In the genomic region with DNA sequence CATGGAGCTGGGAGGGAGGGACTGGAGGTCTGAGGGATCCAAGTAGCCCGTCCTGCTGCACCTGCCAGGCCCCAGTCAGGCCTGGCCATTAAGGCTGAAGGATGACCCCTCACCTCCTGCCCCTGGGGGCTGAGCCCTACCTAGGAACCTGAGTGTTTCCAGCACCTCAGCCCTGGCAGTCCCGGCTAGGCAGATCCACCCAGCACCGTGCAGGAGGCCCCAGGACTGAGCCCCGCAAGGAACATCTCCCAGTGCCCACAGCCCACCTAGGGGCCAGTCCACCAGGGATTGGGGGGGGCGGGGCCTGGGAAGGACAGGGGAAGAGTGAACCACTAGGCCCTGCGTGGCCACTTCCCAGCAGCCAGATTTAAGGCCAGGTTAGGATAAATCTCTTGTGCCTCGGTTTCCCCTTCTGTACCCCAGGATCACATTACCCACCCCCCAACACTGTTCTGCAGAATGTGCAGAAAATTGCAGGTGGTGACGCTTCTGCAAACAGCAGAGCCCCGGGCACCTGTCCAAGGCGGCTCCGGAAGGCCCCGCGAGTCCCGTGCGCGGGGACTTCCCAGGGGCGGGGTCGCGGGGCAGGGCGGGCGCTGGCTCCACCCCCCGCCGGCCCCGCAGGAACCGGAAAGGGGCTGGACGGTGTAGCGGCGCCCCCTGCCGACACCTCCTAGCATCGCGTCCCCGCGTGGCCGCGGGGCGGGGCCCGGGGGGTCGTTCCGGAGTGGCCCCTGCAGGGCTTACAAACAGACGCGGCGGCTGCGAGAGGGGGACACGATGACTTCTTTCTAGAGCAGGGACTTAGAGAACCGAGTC, we compare ENCODE assay signal across 8 cellular contexts. TPM values are rescaled to one million over a fixed set of nuclear protein-coding genes. Genes with fewer than 3 reads are reported as not detected.
A peak's percentile ranks its signal among the peaks of the same experiment; 100 is the strongest.
DNase-seq lines count a peak whose midpoint lies in the region; ATAC-seq, FAIRE-seq and TF ChIP-seq lines count a peak whose summit lies in the region.

No MANE protein-coding gene starts in this region.

- H3K9ac ChIP-seq in kidney (ENCODE audit: low read length in 2 of 2), result no peak overlapping the region

- H3K9me3 ChIP-seq in WERI-Rb-1 (ENCODE audit: severe bottlenecking) (no peaks in the 10 kb centered on the region), breast epithelium (no peaks in the 10 kb centered on the region), kidney (ENCODE audit: control insufficient read depth in 1 of 2, low read length in 2 of 2) (no peaks in the 10 kb centered on the region)

- DNase-seq in NCI-H1694 treated with DMSO at 0.1 percent for 48 hours (lab: John Stamatoyannopoulos, UW) (peak; percentile 6), NCI-H1694 (lab: John Stamatoyannopoulos, UW) (no peak), NCI-H1436 (lab: John Stamatoyannopoulos, UW) (peak; percentile 94), WERI-Rb-1 (peak; percentile 76), breast epithelium (ENCODE audit: low spot score in 2 of 2) (peak; percentile 65 to 82), kidney (peak; percentile 97)
- DNase-seq in stimulated activated CD4-positive, alpha-beta T cell treated with anti-CD3 and anti-CD28 coated beads, Interleukin-15, amount 100 ng/mL, for 24 hours, result peak; percentile 89

- peak; percentile 71 for ATAC-seq in HG02840 (IDR thresholded peaks at IDR 0.05; ENCODE audit: low FRiP score, unreplicated experiment)

- H3K4me1 ChIP-seq in breast epithelium (peaks cover 0 to 10% of the 10 kb centered on the region in 2 donors), kidney (ENCODE audit: control insufficient read depth in 1 of 2, insufficient read depth in 1 of 2, low read depth in 1 of 2, low read length in 2 of 2) (peaks cover 3 to 17% of the 10 kb centered on the region in 2 donors)

- TF ChIP-seq CTCF in WERI-Rb-1 (IDR thresholded peaks at IDR 0.05; ENCODE audit: low read depth, low read length) (peak; percentile 88), breast epithelium (IDR thresholded peaks at IDR 0.05) (peak; percentile 86 to 99 (median 93)), kidney (IDR thresholded peaks at IDR 0.05; ENCODE audit: borderline replicate concordance, extremely low read depth, insufficient read depth) (peak; percentile 92)

- intact Hi-C loops in breast epithelium (cut with DNase I; ENCODE audit: low total_unique reads), result loop anchor here (10.0 kb wide), 1 partner anchor 228 kb away; no protein-coding TSS in a partner anchor
- intact Hi-C loops in kidney (cut with DNase I), result no loop called here

- no peak for FAIRE-seq in kidney (lab: Jason Lieb, UNC)

- H3K4me3 ChIP-seq in WERI-Rb-1 (ENCODE audit: low read depth, low read length) (peak overlapping the region; percentile 24), breast epithelium (peak overlapping the region in 2 of 3 donors; percentile 34 to 38), kidney (ENCODE audit: low read length in 2 of 2) (peak overlapping the region in 1 of 2 donors; percentile 29)

- H3K27ac ChIP-seq in WERI-Rb-1 (no peak overlapping the region), breast epithelium (peak overlapping the region in 1 of 2 donors; percentile 15), kidney (ENCODE audit: low read depth in 2 of 2, low read length in 2 of 2) (no peak overlapping the region)

- H3K27me3 ChIP-seq in WERI-Rb-1 (ENCODE audit: insufficient read depth, low read depth, severe bottlenecking) (peaks cover 19% of the 10 kb centered on the region), breast epithelium (peaks cover 0 to 6% of the 10 kb centered on the region in 2 donors)

- H3K36me3 ChIP-seq in WERI-Rb-1 (no peaks in the 10 kb centered on the region), breast epithelium (no peaks in the 10 kb centered on the region), kidney (ENCODE audit: control insufficient read depth in 1 of 2, insufficient read depth in 2 of 2, low read length in 2 of 2) (no peaks in the 10 kb centered on the region)

- no peak for TF ChIP-seq POLR2A in breast epithelium (IDR thresholded peaks at IDR 0.05)

RNA-seq across cellular contexts. Expression of gene PWWP2B, which starts 55.9 kb away (rescaled TPM):
- total RNA-seq in breast epithelium, result 10 to 100 TPM; 10.7 to 15.5 (median 13.4) TPM
- total RNA-seq in kidney, result 24.3 TPM
- 12.9 TPM for polyA plus RNA-seq in kidney (ENCODE audit: insufficient read depth, low read depth, low replicate concordance)
